15 cellular contexts compared by ENCODE assay signal in the genomic region with DNA sequence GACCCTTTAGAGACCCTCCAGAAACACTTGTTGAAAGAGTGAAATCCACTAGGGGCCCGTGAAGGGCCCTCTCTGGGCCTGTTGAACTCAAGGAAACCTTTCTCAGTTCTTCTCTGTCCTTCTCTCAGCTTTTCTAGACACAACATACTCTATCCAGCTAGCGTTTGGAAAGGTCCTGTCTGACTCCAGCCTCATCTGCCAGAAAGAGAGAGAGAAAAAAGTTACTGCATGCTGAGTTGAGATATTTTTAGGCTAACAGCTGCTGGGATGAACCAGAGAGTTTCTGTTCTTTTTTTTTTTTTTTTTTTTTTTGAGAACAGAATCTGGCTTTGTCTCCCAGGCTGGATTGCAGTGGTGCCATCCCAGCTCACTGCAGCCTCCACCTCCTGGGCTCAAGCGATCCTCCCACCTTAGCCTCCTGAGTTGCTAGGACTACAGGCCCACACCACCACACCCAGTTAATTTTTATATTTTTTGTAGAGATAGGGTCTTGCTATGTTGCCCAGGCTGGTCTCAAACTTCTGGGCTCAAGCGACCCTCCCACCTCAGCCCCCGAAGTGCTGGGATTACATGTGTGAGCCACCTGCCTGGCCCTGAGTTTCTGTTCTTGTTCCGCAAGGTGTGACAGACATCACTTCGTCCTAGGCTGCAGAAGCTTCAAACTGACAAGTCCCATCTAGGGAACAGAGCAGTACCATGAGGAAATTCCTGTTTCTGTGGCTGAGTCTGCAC. TPM values are rescaled to one million over a fixed set of nuclear protein-coding genes. Genes with fewer than 3 reads are reported as not detected.
DNase-seq lines count a peak whose midpoint lies in the region; ATAC-seq and TF ChIP-seq lines count a peak whose summit lies in the region.
"Had no signal": no experiment of that assay in that cellular context is flagged by ENCODE, and none has a peak within 500 bp of the region (broad histone marks: within the 10 kb centered on the region; RNA-seq: fewer than 3 reads in every experiment).

No MANE protein-coding gene starts in this region.

- in situ Hi-C loops in IMR-90 (cut with MboI; ENCODE audit: low sequenced_read_pairs) = no loop called here
- in situ Hi-C loops in astrocyte of the spinal cord (cut with HindIII; ENCODE audit: low sequenced_read_pairs) = no loop called here
- in situ Hi-C loops in gastrocnemius medialis (cut with MboI; ENCODE audit: low sequenced_read_pairs in 4 of 4) = loop anchor here (5.0 to 25.0 kb wide), 5 partner anchors 131 to 366 kb away; partner anchors contain the start of genes CSHL1 (in 3 of the 4) and GH1 (in 3 of the 4)

- POLR2A ChIA-PET in IMR-90 (lab: Charles Lee; ENCODE audit: unreplicated experiment) = interaction anchor here (0.5 to 0.6 kb wide), 2 partner anchors 25 to 133 kb away, joined by 3 read pairs; no protein-coding TSS in a partner anchor

- TF ChIP-seq POLR2A in IMR-90 (IDR thresholded peaks at IDR 0.05; ENCODE audit: low read depth, low read length) = no peak
- TF ChIP-seq POLR2A in gastrocnemius medialis (IDR thresholded peaks at IDR 0.05) = no peak

- peak; percentile 31 for DNase-seq in IMR-90
- peak; percentile 43 for DNase-seq in astrocyte of the spinal cord (ENCODE audit: low read depth, low spot score)
- DNase-seq in right atrium auricular region (ENCODE audit: low spot score) = no peak
- DNase-seq in gastrocnemius medialis = no peak
- DNase-seq in EL = no peak
- no peak for DNase-seq in activated CD8-positive, alpha-beta memory T cell treated with anti-CD3 and anti-CD28 coated beads, Interleukin-2, amount 10 ng/mL, durations not matched to agents 7 days and 5 days
- DNase-seq in NCI-H2227 treated with DMSO at 0.1 percent for 48 hours (lab: John Stamatoyannopoulos, UW) = no peak
- DNase-seq: colonic mucosa, H7, Karpas-422, NCI-H524, small intestine had no signal

- no peak overlapping the region for H2BK5ac ChIP-seq in IMR-90 (ENCODE audit: low read depth, low read length, poor library complexity, severe bottlenecking)

- H3K18ac ChIP-seq in IMR-90 (ENCODE audit: low read depth, low read length) = no peak overlapping the region

- H3K4ac ChIP-seq in IMR-90 (ENCODE audit: low read depth, low read length) = no peak overlapping the region

- no peaks in the 10 kb centered on the region for H3K36me3 ChIP-seq in IMR-90 (ENCODE audit: control insufficient read depth, insufficient read depth, low read length)
- H3K36me3 ChIP-seq in right atrium auricular region = no peaks in the 10 kb centered on the region
- no peaks in the 10 kb centered on the region for H3K36me3 ChIP-seq in gastrocnemius medialis
- H3K36me3 ChIP-seq: colonic mucosa had no signal

- intact Hi-C loops in IMR-90 (cut with micrococcal nuclease) = no loop called here
- intact Hi-C loops in gastrocnemius medialis (cut with DNase I; ENCODE audit: low total_unique reads) = loop anchor here (5.0 to 10.0 kb wide), 2 partner anchors 146 to 363 kb away; partner anchors contain the start of genes CSHL1, ERN1 and GH1

- 0 out of 2 replicates have a peak overlapping the region, but pooled peaks have one; percentile 57 for H2AK5ac ChIP-seq in IMR-90 (ENCODE audit: low read depth, low read length)

- H3K4me3 ChIP-seq in IMR-90 (ENCODE audit: insufficient read depth, low read depth, low read length) (no peak overlapping the region), astrocyte of the spinal cord (ENCODE audit: low read depth, low read length) (no peak overlapping the region), right atrium auricular region (no peak overlapping the region), gastrocnemius medialis (no peak overlapping the region)
- H3K4me3 ChIP-seq: colonic mucosa had no signal

- no peak overlapping the region for H4K91ac ChIP-seq in IMR-90 (ENCODE audit: insufficient read depth, low read depth, low read length)

- CTCF ChIA-PET in IMR-90 (lab: Yijun Ruan, JAX) = no interaction called here
- CTCF ChIA-PET in activated CD8-positive, alpha-beta memory T cell treated with anti-CD3 and anti-CD28 coated beads, Interleukin-2, amount 10 ng/mL, durations not matched to agents 7 days and 5 days (lab: Charles Lee) = interaction anchor here (0.7 to 1.7 kb wide), 3 partner anchors 12 to 144 kb away, joined by 3 to 8 read pairs (median 3); no protein-coding TSS in a partner anchor

- H3K14ac ChIP-seq in IMR-90 (replicated peaks; ENCODE audit: low read depth, low read length) = no peak overlapping the region

- no peak overlapping the region for H2AFZ ChIP-seq in IMR-90 (replicated peaks; ENCODE audit: low read length, poor library complexity)

- no peak for TF ChIP-seq CTCF in IMR-90 (conservative IDR thresholded peaks at IDR 0.05; ENCODE audit: low read depth, low read length)
- TF ChIP-seq CTCF in astrocyte of the spinal cord (IDR thresholded peaks at IDR 0.05; ENCODE audit: low read depth, low read length) = no peak
- no peak for TF ChIP-seq CTCF in right atrium auricular region (IDR thresholded peaks at IDR 0.05)
- no peak for TF ChIP-seq CTCF in gastrocnemius medialis (IDR thresholded peaks at IDR 0.05 in 4 of 5, conservative IDR thresholded peaks at IDR 0.05 in 1 of 5)

- no peak overlapping the region for H4K8ac ChIP-seq in IMR-90 (ENCODE audit: low read depth in 2 of 2, low read length in 2 of 2)

- H3K23ac ChIP-seq in IMR-90 (ENCODE audit: low read depth, low read length) = no peak overlapping the region

- no peak overlapping the region for H3K56ac ChIP-seq in IMR-90 (ENCODE audit: extremely low read depth, insufficient read depth, low read length)

- TF ChIP-seq RAD21 in IMR-90 (IDR thresholded peaks at IDR 0.05; ENCODE audit: low read length) = no peak

- no peaks in the 10 kb centered on the region for H3K36me3 Mint-ChIP-seq in activated CD8-positive, alpha-beta memory T cell treated with anti-CD3 and anti-CD28 coated beads, Interleukin-2, amount 10 ng/mL, durations not matched to agents 7 days and 5 days
- H3K36me3 Mint-ChIP-seq: activated naive CD4-positive, alpha-beta T cell treated with anti-CD3 and anti-CD28 coated beads, Interleukin-2, amount 10 ng/mL, durations not matched to agents 7 days and 5 days had no signal

- H3K4me1 Mint-ChIP-seq in activated CD8-positive, alpha-beta memory T cell treated with anti-CD3 and anti-CD28 coated beads, Interleukin-2, amount 10 ng/mL, durations not matched to agents 7 days and 5 days = peaks cover 5% of the 10 kb centered on the region

- H3K27me3 Mint-ChIP-seq in activated CD8-positive, alpha-beta memory T cell treated with anti-CD3 and anti-CD28 coated beads, Interleukin-2, amount 10 ng/mL, durations not matched to agents 7 days and 5 days = no peaks in the 10 kb centered on the region
- H3K27me3 Mint-ChIP-seq: activated CD4-positive, alpha-beta T cell treated with anti-CD3 and anti-CD28 coated beads for 36 hours had no signal

- 50% methylated on average over 2 of the region's 7 CpGs; no CpG with 5 or more reads in 1 of the 2 experiments for WGBS in IMR-90 (ENCODE audit: extremely low coverage in 2 of 2, insufficient read length in 1 of 2), 2 experiments

- no peak overlapping the region for H2BK120ac ChIP-seq in IMR-90 (ENCODE audit: low read depth, low read length)

- H2BK15ac ChIP-seq in IMR-90 (ENCODE audit: low read depth, low read length) = no peak overlapping the region

- H3K27me3 ChIP-seq in IMR-90 (ENCODE audit: control insufficient read depth, insufficient read depth, low read length) (no peaks in the 10 kb centered on the region; the same call in 1 of the 2 replicates), right atrium auricular region (no peaks in the 10 kb centered on the region), gastrocnemius medialis (no peaks in the 10 kb centered on the region)
- H3K27me3 ChIP-seq: colonic mucosa had no signal

- dilution Hi-C loops in IMR-90 (cut with HindIII; ENCODE audit: low sequenced_read_pairs, unreplicated experiment) = no loop called here

- no peak for ATAC-seq in IMR-90 (ENCODE audit: low read depth)
- peak; percentile 90 to 94 for ATAC-seq in gastrocnemius medialis
- no peak for ATAC-seq in activated CD8-positive, alpha-beta memory T cell treated with anti-CD3 and anti-CD28 coated beads, Interleukin-2, amount 10 ng/mL, durations not matched to agents 7 days and 5 days
- ATAC-seq in GM19035 (IDR thresholded peaks at IDR 0.05; ENCODE audit: unreplicated experiment) = no peak
- ATAC-seq: activated CD4-positive, alpha-beta T cell treated with anti-CD3 and anti-CD28 coated beads for 36 hours had no signal

- H3K79me1 ChIP-seq in IMR-90 (ENCODE audit: low read depth in 1 of 2, low read length in 2 of 2) = no peaks in the 10 kb centered on the region

- H3K27ac Mint-ChIP-seq in activated CD8-positive, alpha-beta memory T cell treated with anti-CD3 and anti-CD28 coated beads, Interleukin-2, amount 10 ng/mL, durations not matched to agents 7 days and 5 days = no peak overlapping the region
- H3K27ac Mint-ChIP-seq: activated CD4-positive, alpha-beta T cell treated with anti-CD3 and anti-CD28 coated beads for 36 hours; activated naive CD4-positive, alpha-beta T cell treated with anti-CD3 and anti-CD28 coated beads, Interleukin-2, amount 10 ng/mL, durations not matched to agents 7 days and 5 days had no signal

- no peak overlapping the region for H3K4me2 ChIP-seq in IMR-90 (ENCODE audit: low read depth, low read length)

- no peaks in the 10 kb centered on the region; the same call in 1 of the 2 replicates for H4K20me1 ChIP-seq in IMR-90 (ENCODE audit: insufficient read depth, low read length)

- H3K4me3 Mint-ChIP-seq in activated CD8-positive, alpha-beta memory T cell treated with anti-CD3 and anti-CD28 coated beads, Interleukin-2, amount 10 ng/mL, durations not matched to agents 7 days and 5 days = no peak overlapping the region
- H3K4me3 Mint-ChIP-seq: activated CD4-positive, alpha-beta T cell treated with anti-CD3 and anti-CD28 coated beads for 36 hours; activated naive CD4-positive, alpha-beta T cell treated with anti-CD3 and anti-CD28 coated beads, Interleukin-2, amount 10 ng/mL, durations not matched to agents 7 days and 5 days had no signal

- H3K27ac ChIP-seq in IMR-90 (ENCODE audit: insufficient read depth, low read length) = no peak overlapping the region
- peak overlapping the region; percentile 69 to 85 for H3K27ac ChIP-seq in right atrium auricular region
- peak overlapping the region; percentile 84 to 88 (median 86) for H3K27ac ChIP-seq in gastrocnemius medialis
- H3K27ac ChIP-seq: colonic mucosa had no signal

- H2BK20ac ChIP-seq in IMR-90 (ENCODE audit: low read depth, low read length) = no peak overlapping the region

- H2AK9ac ChIP-seq in IMR-90 (replicated peaks; ENCODE audit: low read depth, low read length, poor library complexity) = peak overlapping the region; percentile 16

- H3K9me3 ChIP-seq in IMR-90 (ENCODE audit: control insufficient read depth, insufficient read depth, low read length) (no peaks in the 10 kb centered on the region; the same call in 1 of the 2 replicates), right atrium auricular region (no peaks in the 10 kb centered on the region), gastrocnemius medialis (no peaks in the 10 kb centered on the region)
- H3K9me3 ChIP-seq: colonic mucosa had no signal

- H3K9ac ChIP-seq in IMR-90 (ENCODE audit: low read depth, low read length) = no peak overlapping the region

- no peaks in the 10 kb centered on the region; the same call in 1 of the 2 replicates for H3K4me1 ChIP-seq in IMR-90 (ENCODE audit: control insufficient read depth, insufficient read depth, low read length)
- H3K4me1 ChIP-seq in right atrium auricular region = peaks cover 0 to 28% of the 10 kb centered on the region in 2 donors
- peaks cover 31 to 34% of the 10 kb centered on the region in 2 donors for H3K4me1 ChIP-seq in gastrocnemius medialis

- H4K5ac ChIP-seq in IMR-90 (ENCODE audit: low read depth, low read length) = no peak overlapping the region

- H3K9me3 Mint-ChIP-seq in activated CD8-positive, alpha-beta memory T cell treated with anti-CD3 and anti-CD28 coated beads, Interleukin-2, amount 10 ng/mL, durations not matched to agents 7 days and 5 days (ENCODE audit: low read depth) = no peaks in the 10 kb centered on the region
- H3K9me3 Mint-ChIP-seq: activated naive CD4-positive, alpha-beta T cell treated with anti-CD3 and anti-CD28 coated beads, Interleukin-2, amount 10 ng/mL, durations not matched to agents 7 days and 5 days had no signal

- BruUV-seq in IMR-90 (replicated peaks; lab: Mats Ljungman, UMichigan) = no TSS peak

- peaks cover 6% of the 10 kb centered on the region; the same call in 1 of the 2 replicates for H3K9me1 ChIP-seq in IMR-90 (ENCODE audit: insufficient read depth, low read length)

RNA-seq across cellular contexts. Expression of gene TEX2, which starts 14.9 kb away (rescaled TPM):
- total RNA-seq in IMR-90 (2012; rRNA removed) (21.9 and 24.4 TPM in 2 replicates), right atrium auricular region (10 to 100 TPM; 42.6 to 44.4 TPM), gastrocnemius medialis (10 to 100 TPM; 39.0 to 91.1 (median 77.4) TPM)
- polyA plus RNA-seq in IMR-90 (2012; rRNA removed) = 17.1 and 18.2 TPM in 2 replicates
- polyA plus RNA-seq in IMR-90 (2012; cell fraction: cytosol; rRNA removed) = 9.4 and 10.0 TPM in 2 replicates
- 6.9 and 17.6 TPM in 2 replicates for polyA plus RNA-seq in IMR-90 (2012; cell fraction: nucleus; rRNA removed; ENCODE audit: low replicate concordance)
- total RNA-seq in activated CD8-positive, alpha-beta memory T cell treated with anti-CD3 and anti-CD28 coated beads, Interleukin-2, amount 10 ng/mL, durations not matched to agents 7 days and 5 days = 10 to 100 TPM; 14.8 to 17.6 TPM

Comparison
In these comparisons a context has a peak if more than half of its experiments do, and no peak if none do; other contexts are left out.
1. ATAC-seq: peak in gastrocnemius medialis (2 of 2); none in IMR-90 (single experiment), activated CD8-positive, alpha-beta memory T cell treated with anti-CD3 and anti-CD28 coated beads, Interleukin-2, amount 10 ng/mL, durations not matched to agents 7 days and 5 days (single experiment) and GM19035 (single experiment).
2. DNase-seq: peak in IMR-90 (single experiment) and astrocyte of the spinal cord (single experiment); none in right atrium auricular region (single experiment), gastrocnemius medialis (0 of 2), EL (single experiment), activated CD8-positive, alpha-beta memory T cell treated with anti-CD3 and anti-CD28 coated beads, Interleukin-2, amount 10 ng/mL, durations not matched to agents 7 days and 5 days (single experiment) and NCI-H2227 treated with DMSO at 0.1 percent for 48 hours (single experiment).
3. in situ Hi-C loops: an anchor here in gastrocnemius medialis (5.0 to 25.0 kb wide); none called in IMR-90 and astrocyte of the spinal cord.